In genomic region chr7:81887098-81887497, GRCh38 we compare ENCODE assay signal across 9 cellular contexts.
DNase-seq lines count a peak whose midpoint lies in the region; ATAC-seq lines count a peak whose summit lies in the region.
"Had no signal": no experiment of that assay in that cellular context is flagged by ENCODE, and none has a peak within 500 bp of the region (broad histone marks: within the 10 kb centered on the region; RNA-seq: fewer than 3 reads in every experiment).

No MANE protein-coding gene starts in this region.

- ATAC-seq in HG03342 (IDR thresholded peaks at IDR 0.05; ENCODE audit: unreplicated experiment) (peak; percentile 69), HG03469 (IDR thresholded peaks at IDR 0.05; ENCODE audit: unreplicated experiment) (no peak)
- ATAC-seq: activated T-cell treated with anti-CD3 and anti-CD28 coated beads, Interleukin-2, amount 50 U/mL, for 4 hours had no signal

- peak; percentile 59 for DNase-seq in SIG-M5 treated with dmso at 0.1 percent for 504 hours (lab: John Stamatoyannopoulos, UW; ENCODE audit: unreplicated experiment)
- no peak for DNase-seq in SIG-M5 (lab: John Stamatoyannopoulos, UW)
- peak; percentile 48 for DNase-seq in NCI-H2107 (lab: John Stamatoyannopoulos, UW)
- peak; percentile 54 for DNase-seq in myocyte (ENCODE audit: low read depth)
- no peak for DNase-seq in C1 segment of cervical spinal cord (lab: John Stamatoyannopoulos, UW)
- DNase-seq in HK-2 (ENCODE audit: unreplicated experiment), result no peak
- DNase-seq: activated T-cell treated with anti-CD3 and anti-CD28 coated beads, Interleukin-2, amount 50 U/mL, for 4 hours had no signal

Comparison
In these comparisons a context has a peak if more than half of its experiments do, and no peak if none do; other contexts are left out.
1. DNase-seq: peak in SIG-M5 treated with dmso at 0.1 percent for 504 hours (single experiment), NCI-H2107 (single experiment) and myocyte (single experiment); none in SIG-M5 (single experiment), C1 segment of cervical spinal cord (0 of 14) and HK-2 (single experiment).